25 cellular contexts compared by ENCODE assay signal in the genomic region with DNA sequence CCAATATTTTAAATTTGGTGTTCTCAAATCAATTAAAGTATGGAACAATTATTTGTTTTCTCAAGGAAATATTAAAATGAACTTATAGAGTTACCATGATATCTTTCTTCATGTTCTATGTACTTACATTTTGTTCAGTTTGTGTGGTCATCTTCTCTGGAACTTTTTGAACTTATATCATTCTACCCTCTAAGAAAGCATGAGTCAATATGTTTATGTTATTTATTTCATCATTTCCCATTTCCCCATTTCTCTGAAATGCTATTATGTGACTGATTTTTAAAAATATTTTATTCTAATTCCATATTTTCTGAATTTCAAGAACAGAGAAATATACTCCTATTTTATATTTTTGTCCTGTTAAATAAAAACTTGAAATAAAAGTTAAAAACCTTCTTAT.
A peak's percentile ranks its signal among the peaks of the same experiment; 100 is the strongest.
DNase-seq lines count a peak whose midpoint lies in the region; ATAC-seq, FAIRE-seq and TF ChIP-seq lines count a peak whose summit lies in the region.
"Had no signal": no experiment of that assay in that cellular context is flagged by ENCODE, and none has a peak within 500 bp of the region (broad histone marks: within the 10 kb centered on the region; RNA-seq: fewer than 3 reads in every experiment).

No MANE protein-coding gene starts in this region.

- no peak for TF ChIP-seq POLR2A in HepG2 (IDR thresholded peaks at IDR 0.05; ENCODE audit: insufficient read depth in 1 of 2, low read depth in 2 of 2, low read length in 2 of 2)

- no peaks in the 10 kb centered on the region for H3K4me1 ChIP-seq in HepG2 (ENCODE audit: insufficient read depth, low read length)
- H3K4me1 ChIP-seq: foreskin keratinocyte, upper lobe of left lung had no signal

- H3K9me3 ChIP-seq in HepG2 (ENCODE audit: low read length): no peaks in the 10 kb centered on the region
- H3K9me3 ChIP-seq: neutrophil, psoas muscle, upper lobe of left lung had no signal

- no peak overlapping the region for H3K27ac ChIP-seq in HepG2 (ENCODE audit: extremely low read length, insufficient read depth, low read length)
- H3K27ac ChIP-seq: coronary artery, foreskin keratinocyte, hepatocyte, neutrophil, psoas muscle, upper lobe of left lung had no signal

- TF ChIP-seq RAD21 in HepG2 (CRISPR knock-in tag; IDR thresholded peaks at IDR 0.05): no peak

- H3K4me2 ChIP-seq in HepG2 (ENCODE audit: low read depth, low read length): no peak overlapping the region
- H3K4me2 ChIP-seq: hepatocyte had no signal

- H3K9ac ChIP-seq in HepG2 (ENCODE audit: insufficient read depth, low read depth, low read length): no peak overlapping the region

- ATAC-seq in HG03045 (IDR thresholded peaks at IDR 0.05; ENCODE audit: unreplicated experiment) (no peak), GM21367 (IDR thresholded peaks at IDR 0.05; ENCODE audit: unreplicated experiment) (no peak), HepG2 (no peak)
- ATAC-seq: activated CD8-positive, alpha-beta T cell treated with anti-CD3 and anti-CD28 coated beads for 36 hours; foreskin keratinocyte; left lobe of liver; psoas muscle had no signal

- CTCF ChIA-PET in HepG2 (lab: Yijun Ruan, JAX; ENCODE audit: low intra/inter-chr PET ratio, low total read pairs): no interaction called here

- peak; percentile 54 for DNase-seq in ELR (ENCODE audit: low read depth)
- peak; percentile 37 for DNase-seq in MV-4-11 (lab: John Stamatoyannopoulos, UW)
- peak; percentile 65 for DNase-seq in iris pigment epithelial cell (ENCODE audit: low read depth)
- DNase-seq in putamen (ENCODE audit: low spot score): no peak
- no peak for DNase-seq in HepG2 (ENCODE audit: low spot score)
- DNase-seq: activated CD4-positive, CD25-positive, alpha-beta regulatory T cell treated with anti-CD3 and anti-CD28 coated beads, Interleukin-2, amount 50 U/mL, for 72 hours; activated CD8-positive, alpha-beta T cell treated with anti-CD3 and anti-CD28 coated beads for 36 hours; activated naive CD8-positive, alpha-beta T cell treated with anti-CD3 and anti-CD28 coated beads, Interleukin-2, amount 10 ng/mL, durations not matched to agents 7 days and 5 days; CD4-positive, alpha-beta T cell; endodermal cell; foreskin keratinocyte; GOT3; immature natural killer cell; NCI-H146; NK-92 treated with Interleukin-12 subunit alpha and Interleukin-12 subunit beta, amount 100 ng/mL, for 24 hours; psoas muscle; upper lobe of left lung had no signal

- TF ChIP-seq EP300 in HepG2 (IDR thresholded peaks at IDR 0.05; ENCODE audit: low read depth in 2 of 2, low read length in 2 of 2): no peak
- no peak for TF ChIP-seq EP300 in HepG2 (CRISPR knock-in tag; IDR thresholded peaks at IDR 0.05; ENCODE audit: borderline replicate concordance)

- POLR2A ChIA-PET in HepG2 (lab: Yijun Ruan, JAX): no interaction called here

- intact Hi-C loops in HepG2 (cut with micrococcal nuclease; ENCODE audit: unreplicated experiment): no loop called here

- H2AFZ ChIP-seq in HepG2 (ENCODE audit: low read length): no peak overlapping the region
- H2AFZ ChIP-seq: hepatocyte had no signal

- no peaks in the 10 kb centered on the region for H3K79me2 ChIP-seq in HepG2 (ENCODE audit: insufficient read depth, low read length)
- H3K79me2 ChIP-seq: hepatocyte had no signal

- no peaks in the 10 kb centered on the region for H3K27me3 ChIP-seq in HepG2 (ENCODE audit: control insufficient read depth in 1 of 2, insufficient read depth in 2 of 2, low read length in 2 of 2)
- H3K27me3 ChIP-seq: foreskin keratinocyte, hepatocyte, neutrophil, upper lobe of left lung had no signal

- no TSS peak for BruUV-seq in HepG2 (replicated peaks; lab: Mats Ljungman, UMichigan)

- peak; percentile 89 for FAIRE-seq in colon (lab: Jason Lieb, UNC)
- FAIRE-seq in HepG2 (lab: Jason Lieb, UNC): no peak
- FAIRE-seq: GM18507 had no signal

- no peak overlapping the region for H3K4me3 ChIP-seq in HepG2 (replicated peaks in 1 of 3; ENCODE audit: insufficient read depth in 1 of 3, low read depth in 2 of 3, low read length in 3 of 3)
- H3K4me3 ChIP-seq: coronary artery, hepatocyte, psoas muscle, upper lobe of left lung had no signal

- no peaks in the 10 kb centered on the region for H3K36me3 ChIP-seq in HepG2 (replicated peaks in 1 of 2; ENCODE audit: control insufficient read depth in 1 of 2, insufficient read depth in 2 of 2, low read length in 2 of 2)
- H3K36me3 ChIP-seq: neutrophil, upper lobe of left lung had no signal

- no peak for TF ChIP-seq CTCF in HepG2 (CRISPR knock-in tag; IDR thresholded peaks at IDR 0.05)

- in situ Hi-C loops in HepG2 (cut with HindIII; ENCODE audit: extremely low pct_ligation_motif_present, low pct_unique_long_range_greater_than_20kb): loop anchor here (25.0 kb wide), 1 partner anchor 320 kb away; no protein-coding TSS in a partner anchor

- no peaks in the 10 kb centered on the region for H4K20me1 ChIP-seq in HepG2 (ENCODE audit: insufficient read depth, low read length)

TF ChIP-seq in HepG2, 621 proteins besides CTCF, POLR2A, EP300 and RAD21:
- TF ChIP-seq, protein P1, sequence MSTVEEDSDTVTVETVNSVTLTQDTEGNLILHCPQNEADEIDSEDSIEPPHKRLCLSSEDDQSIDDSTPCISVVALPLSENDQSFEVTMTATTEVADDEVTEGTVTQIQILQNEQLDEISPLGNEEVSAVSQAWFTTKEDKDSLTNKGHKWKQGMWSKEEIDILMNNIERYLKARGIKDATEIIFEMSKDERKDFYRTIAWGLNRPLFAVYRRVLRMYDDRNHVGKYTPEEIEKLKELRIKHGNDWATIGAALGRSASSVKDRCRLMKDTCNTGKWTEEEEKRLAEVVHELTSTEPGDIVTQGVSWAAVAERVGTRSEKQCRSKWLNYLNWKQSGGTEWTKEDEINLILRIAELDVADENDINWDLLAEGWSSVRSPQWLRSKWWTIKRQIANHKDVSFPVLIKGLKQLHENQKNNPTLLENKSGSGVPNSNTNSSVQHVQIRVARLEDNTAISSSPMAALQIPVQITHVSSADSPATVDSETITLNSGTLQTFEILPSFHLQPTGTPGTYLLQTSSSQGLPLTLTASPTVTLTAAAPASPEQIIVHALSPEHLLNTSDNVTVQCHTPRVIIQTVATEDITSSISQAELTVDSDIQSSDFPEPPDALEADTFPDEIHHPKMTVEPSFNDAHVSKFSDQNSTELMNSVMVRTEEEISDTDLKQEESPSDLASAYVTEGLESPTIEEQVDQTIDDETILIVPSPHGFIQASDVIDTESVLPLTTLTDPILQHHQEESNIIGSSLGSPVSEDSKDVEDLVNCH (CRISPR knock-in tag; IDR thresholded peaks at IDR 0.05): no peak
- no peak for TF ChIP-seq GFI1 (CRISPR knock-in tag; IDR thresholded peaks at IDR 0.05; ENCODE audit: borderline replicate concordance)
- no peak for TF ChIP-seq TGIF2 (CRISPR knock-in tag; IDR thresholded peaks at IDR 0.05)
- no peak for TF ChIP-seq IRF2 (CRISPR knock-in tag; IDR thresholded peaks at IDR 0.05)
- no peak for TF ChIP-seq XBP1 (CRISPR knock-in tag; IDR thresholded peaks at IDR 0.05)
- no peak for TF ChIP-seq DNMT1 (CRISPR knock-in tag; IDR thresholded peaks at IDR 0.05)
- TF ChIP-seq BHLHE40 (IDR thresholded peaks at IDR 0.05; ENCODE audit: low read length): no peak
- no peak for TF ChIP-seq KLF9 (CRISPR knock-in tag; IDR thresholded peaks at IDR 0.05; ENCODE audit: low read depth)
- no peak for TF ChIP-seq TBX2 (CRISPR knock-in tag; IDR thresholded peaks at IDR 0.05; ENCODE audit: borderline replicate concordance)
- TF ChIP-seq ZNF841 (CRISPR knock-in tag; IDR thresholded peaks at IDR 0.05; ENCODE audit: borderline replicate concordance): no peak
- TF ChIP-seq, protein P2, sequence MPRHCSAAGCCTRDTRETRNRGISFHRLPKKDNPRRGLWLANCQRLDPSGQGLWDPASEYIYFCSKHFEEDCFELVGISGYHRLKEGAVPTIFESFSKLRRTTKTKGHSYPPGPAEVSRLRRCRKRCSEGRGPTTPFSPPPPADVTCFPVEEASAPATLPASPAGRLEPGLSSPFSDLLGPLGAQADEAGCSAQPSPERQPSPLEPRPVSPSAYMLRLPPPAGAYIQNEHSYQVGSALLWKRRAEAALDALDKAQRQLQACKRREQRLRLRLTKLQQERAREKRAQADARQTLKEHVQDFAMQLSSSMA (CRISPR knock-in tag; IDR thresholded peaks at IDR 0.05): no peak
- TF ChIP-seq, protein P3, sequence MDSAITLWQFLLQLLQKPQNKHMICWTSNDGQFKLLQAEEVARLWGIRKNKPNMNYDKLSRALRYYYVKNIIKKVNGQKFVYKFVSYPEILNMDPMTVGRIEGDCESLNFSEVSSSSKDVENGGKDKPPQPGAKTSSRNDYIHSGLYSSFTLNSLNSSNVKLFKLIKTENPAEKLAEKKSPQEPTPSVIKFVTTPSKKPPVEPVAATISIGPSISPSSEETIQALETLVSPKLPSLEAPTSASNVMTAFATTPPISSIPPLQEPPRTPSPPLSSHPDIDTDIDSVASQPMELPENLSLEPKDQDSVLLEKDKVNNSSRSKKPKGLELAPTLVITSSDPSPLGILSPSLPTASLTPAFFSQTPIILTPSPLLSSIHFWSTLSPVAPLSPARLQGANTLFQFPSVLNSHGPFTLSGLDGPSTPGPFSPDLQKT (CRISPR knock-in tag; IDR thresholded peaks at IDR 0.05; ENCODE audit: borderline replicate concordance): no peak
- no peak for TF ChIP-seq TCF12 (IDR thresholded peaks at IDR 0.05)
- no peak for TF ChIP-seq TCF12 (CRISPR knock-in tag; IDR thresholded peaks at IDR 0.05)
- TF ChIP-seq ZSCAN9 (CRISPR knock-in tag; IDR thresholded peaks at IDR 0.05; ENCODE audit: borderline replicate concordance): no peak
- no peak for TF ChIP-seq SRSF1 (optimal IDR thresholded peaks at IDR 0.05; ENCODE audit: low read depth, low read length)
- TF ChIP-seq PHF20 (CRISPR knock-in tag; IDR thresholded peaks at IDR 0.05): no peak
- no peak for TF ChIP-seq SP4 (CRISPR knock-in tag; IDR thresholded peaks at IDR 0.05)
- TF ChIP-seq, protein P4, sequence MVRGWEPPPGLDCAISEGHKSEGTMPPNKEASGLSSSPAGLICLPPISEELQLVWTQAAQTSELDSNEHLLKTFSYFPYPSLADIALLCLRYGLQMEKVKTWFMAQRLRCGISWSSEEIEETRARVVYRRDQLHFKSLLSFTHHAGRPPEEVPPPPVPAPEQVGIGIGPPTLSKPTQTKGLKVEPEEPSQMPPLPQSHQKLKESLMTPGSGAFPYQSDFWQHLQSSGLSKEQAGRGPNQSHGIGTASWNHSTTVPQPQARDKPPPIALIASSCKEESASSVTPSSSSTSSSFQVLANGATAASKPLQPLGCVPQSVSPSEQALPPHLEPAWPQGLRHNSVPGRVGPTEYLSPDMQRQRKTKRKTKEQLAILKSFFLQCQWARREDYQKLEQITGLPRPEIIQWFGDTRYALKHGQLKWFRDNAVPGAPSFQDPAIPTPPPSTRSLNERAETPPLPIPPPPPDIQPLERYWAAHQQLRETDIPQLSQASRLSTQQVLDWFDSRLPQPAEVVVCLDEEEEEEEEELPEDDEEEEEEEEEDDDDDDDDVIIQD (CRISPR knock-in tag; IDR thresholded peaks at IDR 0.05; ENCODE audit: low read depth): no peak

Comparison
In these comparisons a context has a peak if more than half of its experiments do, and no peak if none do; other contexts are left out.
1. DNase-seq: peak in ELR (single experiment), MV-4-11 (single experiment) and iris pigment epithelial cell (single experiment); none in putamen (single experiment) and HepG2 (single experiment).